1 cellular context compared by ENCODE assay signal in the genomic region with DNA sequence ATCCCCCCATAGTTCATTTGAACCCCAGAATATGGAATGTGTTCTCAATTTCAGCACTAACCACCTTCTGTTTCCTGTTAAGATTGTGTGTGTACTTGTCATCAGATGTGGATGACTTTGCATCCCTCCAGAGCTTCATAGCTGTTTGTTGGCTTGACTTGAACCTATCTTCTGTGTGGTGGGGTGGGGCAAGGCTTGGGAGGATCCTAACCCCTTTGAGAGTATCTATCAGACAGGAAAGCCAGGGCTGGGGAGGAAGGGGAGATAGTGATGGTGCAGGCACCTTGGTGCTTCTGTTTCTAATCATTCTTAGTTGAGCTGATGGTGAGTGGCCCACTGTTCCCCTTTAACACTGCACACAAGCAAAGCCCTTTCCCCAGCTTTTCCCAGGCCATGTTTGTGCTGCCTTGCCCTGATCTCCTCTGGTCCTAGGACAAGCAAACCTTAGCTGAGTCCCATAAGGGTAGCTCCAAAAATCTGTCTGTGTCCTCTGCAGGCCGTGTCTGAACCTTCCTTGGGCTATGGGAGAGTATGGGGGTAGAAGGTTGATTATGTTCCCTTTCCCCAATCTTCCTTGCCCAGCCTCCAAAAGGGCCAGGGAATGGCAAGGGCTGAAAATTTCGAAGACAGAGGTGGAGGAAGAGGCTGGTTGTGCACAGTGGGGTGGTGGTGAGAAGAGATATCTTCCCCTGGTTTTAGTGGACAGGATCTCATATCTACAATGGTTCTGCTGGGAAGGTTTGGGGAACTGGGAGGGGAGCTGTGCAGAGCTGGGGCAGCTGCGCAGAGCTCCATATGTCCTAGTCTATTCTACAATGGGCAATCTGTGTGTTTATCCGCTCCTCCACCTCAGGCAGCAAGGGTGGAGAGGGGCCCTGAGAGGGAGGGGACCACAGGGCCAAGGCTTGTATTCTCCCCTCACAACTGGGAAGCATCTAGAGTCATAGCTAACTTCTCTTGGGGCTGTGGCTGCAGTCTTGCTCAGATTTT.
TF ChIP-seq lines count a peak whose summit lies in the region.

No MANE protein-coding gene starts in this region.

TF ChIP-seq in H1, 55 proteins besides CTCF, POLR2A, EP300 and RAD21:
- TF ChIP-seq RXRA (IDR thresholded peaks at IDR 0.05; ENCODE audit: insufficient read depth, low read depth, low read length) (no peak), SIN3A (conservative IDR thresholded peaks at IDR 0.05 in 1 of 2, IDR thresholded peaks at IDR 0.05 in 1 of 2; ENCODE audit: low read depth in 1 of 2, low read length in 2 of 2) (no peak), NANOG (IDR thresholded peaks at IDR 0.05; ENCODE audit: insufficient read depth, low read depth, low read length, poor library complexity, severe bottlenecking) (no peak), POU5F1 (IDR thresholded peaks at IDR 0.05; ENCODE audit: low read depth, low read length) (no peak), HDAC2 (IDR thresholded peaks at IDR 0.05; ENCODE audit: borderline replicate concordance in 1 of 2, low read depth in 2 of 2, low read length in 2 of 2) (no peak), KDM4A (IDR thresholded peaks at IDR 0.05; ENCODE audit: low read depth, low read length, severe bottlenecking) (no peak), CBX8 (IDR thresholded peaks at IDR 0.05; ENCODE audit: borderline replicate concordance, low read depth, low read length) (no peak), SRF (IDR thresholded peaks at IDR 0.05; ENCODE audit: low read depth, low read length) (no peak), TAF1 (IDR thresholded peaks at IDR 0.05; ENCODE audit: low read depth, low read length) (no peak), JUND (IDR thresholded peaks at IDR 0.05; ENCODE audit: low read length) (no peak), GABPA (IDR thresholded peaks at IDR 0.05; ENCODE audit: borderline replicate concordance, insufficient read depth, low read length) (no peak), PHF8 (conservative IDR thresholded peaks at IDR 0.05; ENCODE audit: low read depth, low read length) (no peak), CHD1 (IDR thresholded peaks at IDR 0.05; ENCODE audit: low read depth, low read length) (no peak)
- TF ChIP-seq, protein P1, sequence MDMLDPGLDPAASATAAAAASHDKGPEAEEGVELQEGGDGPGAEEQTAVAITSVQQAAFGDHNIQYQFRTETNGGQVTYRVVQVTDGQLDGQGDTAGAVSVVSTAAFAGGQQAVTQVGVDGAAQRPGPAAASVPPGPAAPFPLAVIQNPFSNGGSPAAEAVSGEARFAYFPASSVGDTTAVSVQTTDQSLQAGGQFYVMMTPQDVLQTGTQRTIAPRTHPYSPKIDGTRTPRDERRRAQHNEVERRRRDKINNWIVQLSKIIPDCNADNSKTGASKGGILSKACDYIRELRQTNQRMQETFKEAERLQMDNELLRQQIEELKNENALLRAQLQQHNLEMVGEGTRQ (IDR thresholded peaks at IDR 0.05; ENCODE audit: low read length) = no peak
- TF ChIP-seq, protein P2, sequence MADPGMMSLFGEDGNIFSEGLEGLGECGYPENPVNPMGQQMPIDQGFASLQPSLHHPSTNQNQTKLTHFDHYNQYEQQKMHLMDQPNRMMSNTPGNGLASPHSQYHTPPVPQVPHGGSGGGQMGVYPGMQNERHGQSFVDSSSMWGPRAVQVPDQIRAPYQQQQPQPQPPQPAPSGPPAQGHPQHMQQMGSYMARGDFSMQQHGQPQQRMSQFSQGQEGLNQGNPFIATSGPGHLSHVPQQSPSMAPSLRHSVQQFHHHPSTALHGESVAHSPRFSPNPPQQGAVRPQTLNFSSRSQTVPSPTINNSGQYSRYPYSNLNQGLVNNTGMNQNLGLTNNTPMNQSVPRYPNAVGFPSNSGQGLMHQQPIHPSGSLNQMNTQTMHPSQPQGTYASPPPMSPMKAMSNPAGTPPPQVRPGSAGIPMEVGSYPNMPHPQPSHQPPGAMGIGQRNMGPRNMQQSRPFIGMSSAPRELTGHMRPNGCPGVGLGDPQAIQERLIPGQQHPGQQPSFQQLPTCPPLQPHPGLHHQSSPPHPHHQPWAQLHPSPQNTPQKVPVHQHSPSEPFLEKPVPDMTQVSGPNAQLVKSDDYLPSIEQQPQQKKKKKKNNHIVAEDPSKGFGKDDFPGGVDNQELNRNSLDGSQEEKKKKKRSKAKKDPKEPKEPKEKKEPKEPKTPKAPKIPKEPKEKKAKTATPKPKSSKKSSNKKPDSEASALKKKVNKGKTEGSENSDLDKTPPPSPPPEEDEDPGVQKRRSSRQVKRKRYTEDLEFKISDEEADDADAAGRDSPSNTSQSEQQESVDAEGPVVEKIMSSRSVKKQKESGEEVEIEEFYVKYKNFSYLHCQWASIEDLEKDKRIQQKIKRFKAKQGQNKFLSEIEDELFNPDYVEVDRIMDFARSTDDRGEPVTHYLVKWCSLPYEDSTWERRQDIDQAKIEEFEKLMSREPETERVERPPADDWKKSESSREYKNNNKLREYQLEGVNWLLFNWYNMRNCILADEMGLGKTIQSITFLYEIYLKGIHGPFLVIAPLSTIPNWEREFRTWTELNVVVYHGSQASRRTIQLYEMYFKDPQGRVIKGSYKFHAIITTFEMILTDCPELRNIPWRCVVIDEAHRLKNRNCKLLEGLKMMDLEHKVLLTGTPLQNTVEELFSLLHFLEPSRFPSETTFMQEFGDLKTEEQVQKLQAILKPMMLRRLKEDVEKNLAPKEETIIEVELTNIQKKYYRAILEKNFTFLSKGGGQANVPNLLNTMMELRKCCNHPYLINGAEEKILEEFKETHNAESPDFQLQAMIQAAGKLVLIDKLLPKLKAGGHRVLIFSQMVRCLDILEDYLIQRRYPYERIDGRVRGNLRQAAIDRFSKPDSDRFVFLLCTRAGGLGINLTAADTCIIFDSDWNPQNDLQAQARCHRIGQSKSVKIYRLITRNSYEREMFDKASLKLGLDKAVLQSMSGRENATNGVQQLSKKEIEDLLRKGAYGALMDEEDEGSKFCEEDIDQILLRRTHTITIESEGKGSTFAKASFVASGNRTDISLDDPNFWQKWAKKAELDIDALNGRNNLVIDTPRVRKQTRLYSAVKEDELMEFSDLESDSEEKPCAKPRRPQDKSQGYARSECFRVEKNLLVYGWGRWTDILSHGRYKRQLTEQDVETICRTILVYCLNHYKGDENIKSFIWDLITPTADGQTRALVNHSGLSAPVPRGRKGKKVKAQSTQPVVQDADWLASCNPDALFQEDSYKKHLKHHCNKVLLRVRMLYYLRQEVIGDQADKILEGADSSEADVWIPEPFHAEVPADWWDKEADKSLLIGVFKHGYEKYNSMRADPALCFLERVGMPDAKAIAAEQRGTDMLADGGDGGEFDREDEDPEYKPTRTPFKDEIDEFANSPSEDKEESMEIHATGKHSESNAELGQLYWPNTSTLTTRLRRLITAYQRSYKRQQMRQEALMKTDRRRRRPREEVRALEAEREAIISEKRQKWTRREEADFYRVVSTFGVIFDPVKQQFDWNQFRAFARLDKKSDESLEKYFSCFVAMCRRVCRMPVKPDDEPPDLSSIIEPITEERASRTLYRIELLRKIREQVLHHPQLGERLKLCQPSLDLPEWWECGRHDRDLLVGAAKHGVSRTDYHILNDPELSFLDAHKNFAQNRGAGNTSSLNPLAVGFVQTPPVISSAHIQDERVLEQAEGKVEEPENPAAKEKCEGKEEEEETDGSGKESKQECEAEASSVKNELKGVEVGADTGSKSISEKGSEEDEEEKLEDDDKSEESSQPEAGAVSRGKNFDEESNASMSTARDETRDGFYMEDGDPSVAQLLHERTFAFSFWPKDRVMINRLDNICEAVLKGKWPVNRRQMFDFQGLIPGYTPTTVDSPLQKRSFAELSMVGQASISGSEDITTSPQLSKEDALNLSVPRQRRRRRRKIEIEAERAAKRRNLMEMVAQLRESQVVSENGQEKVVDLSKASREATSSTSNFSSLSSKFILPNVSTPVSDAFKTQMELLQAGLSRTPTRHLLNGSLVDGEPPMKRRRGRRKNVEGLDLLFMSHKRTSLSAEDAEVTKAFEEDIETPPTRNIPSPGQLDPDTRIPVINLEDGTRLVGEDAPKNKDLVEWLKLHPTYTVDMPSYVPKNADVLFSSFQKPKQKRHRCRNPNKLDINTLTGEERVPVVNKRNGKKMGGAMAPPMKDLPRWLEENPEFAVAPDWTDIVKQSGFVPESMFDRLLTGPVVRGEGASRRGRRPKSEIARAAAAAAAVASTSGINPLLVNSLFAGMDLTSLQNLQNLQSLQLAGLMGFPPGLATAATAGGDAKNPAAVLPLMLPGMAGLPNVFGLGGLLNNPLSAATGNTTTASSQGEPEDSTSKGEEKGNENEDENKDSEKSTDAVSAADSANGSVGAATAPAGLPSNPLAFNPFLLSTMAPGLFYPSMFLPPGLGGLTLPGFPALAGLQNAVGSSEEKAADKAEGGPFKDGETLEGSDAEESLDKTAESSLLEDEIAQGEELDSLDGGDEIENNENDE (IDR thresholded peaks at IDR 0.05; ENCODE audit: insufficient replicate concordance, low read length) = no peak
- TF ChIP-seq, protein P3, sequence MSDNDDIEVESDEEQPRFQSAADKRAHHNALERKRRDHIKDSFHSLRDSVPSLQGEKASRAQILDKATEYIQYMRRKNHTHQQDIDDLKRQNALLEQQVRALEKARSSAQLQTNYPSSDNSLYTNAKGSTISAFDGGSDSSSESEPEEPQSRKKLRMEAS (IDR thresholded peaks at IDR 0.05) = no peak
